9 cellular contexts compared by ENCODE assay signal in genomic region chr11:73729594-73730206, GRCh38. TPM values are rescaled to one million over a fixed set of nuclear protein-coding genes. Genes with fewer than 3 reads are reported as not detected.
DNase-seq lines count a peak whose midpoint lies in the region; ATAC-seq, FAIRE-seq and TF ChIP-seq lines count a peak whose summit lies in the region.
"Had no signal": no experiment of that assay in that cellular context is flagged by ENCODE, and none has a peak within 500 bp of the region (broad histone marks: within the 10 kb centered on the region; RNA-seq: fewer than 3 reads in every experiment).

No MANE protein-coding gene starts in this region.

- no peaks in the 10 kb centered on the region for H3K9me3 ChIP-seq in K562 (replicated peaks; ENCODE audit: control insufficient read depth, insufficient read depth, low read depth, low read length)
- H3K9me3 ChIP-seq in naive thymus-derived CD4-positive, alpha-beta T cell (ENCODE audit: control insufficient read depth in 2 of 3, low read length in 3 of 3), result no peaks in the 10 kb centered on the region

- H3K27me3 Mint-ChIP-seq in Calu3 (ENCODE audit: unreplicated experiment), result no peaks in the 10 kb centered on the region
- H3K27me3 Mint-ChIP-seq in naive thymus-derived CD4-positive, alpha-beta T cell, result no peaks in the 10 kb centered on the region

- H3K4me1 Mint-ChIP-seq in Calu3 (ENCODE audit: low read depth, unreplicated experiment), result peaks cover 12% of the 10 kb centered on the region
- peaks cover 9 to 37% (median 31%) of the 10 kb centered on the region in 7 donors for H3K4me1 Mint-ChIP-seq in naive thymus-derived CD4-positive, alpha-beta T cell

- intact Hi-C loops in Calu3 (cut with micrococcal nuclease; ENCODE audit: unreplicated experiment) (no loop called here), K562 (cut with micrococcal nuclease) (no loop called here)
- intact Hi-C loops in naive thymus-derived CD4-positive, alpha-beta T cell (cut with micrococcal nuclease), result loop anchor here in 1 of 2 donors (10.0 kb wide), 1 partner anchor 645 kb away; no protein-coding TSS in a partner anchor

- no peaks in the 10 kb centered on the region for H3K27me3 ChIP-seq in K562 (ENCODE audit: control insufficient read depth in 2 of 2, insufficient read depth in 2 of 2, low read length in 2 of 2)
- H3K27me3 ChIP-seq in naive thymus-derived CD4-positive, alpha-beta T cell (ENCODE audit: control insufficient read depth in 2 of 2, insufficient read depth in 2 of 2, low read length in 2 of 2), result no peaks in the 10 kb centered on the region

- peaks cover 20% of the 10 kb centered on the region for H3K79me2 ChIP-seq in K562 (ENCODE audit: control insufficient read depth, insufficient read depth, low read length)

- H3K36me3 ChIP-seq in K562 (ENCODE audit: control insufficient read depth, insufficient read depth, low read length), result peaks cover 12% of the 10 kb centered on the region; the same call in 2 of the 3 replicates
- peaks cover under 1 to 4% (median 3%) of the 10 kb centered on the region in 3 experiments for H3K36me3 ChIP-seq in naive thymus-derived CD4-positive, alpha-beta T cell (ENCODE audit: control insufficient read depth in 2 of 3, insufficient read depth in 3 of 3, low read length in 3 of 3)

- no peaks in the 10 kb centered on the region for H3K9me1 ChIP-seq in K562 (ENCODE audit: control insufficient read depth, insufficient read depth, low read length)

- peak; percentile 56 for DNase-seq in Calu3
- peak; percentile 12 for DNase-seq in HT1080 (ENCODE audit: low read depth)
- DNase-seq in K562 (ENCODE audit: extremely low read depth in 1 of 4, low spot score in 3 of 4), result peak; percentile 25 to 49 (median 44)
- DNase-seq in naive thymus-derived CD4-positive, alpha-beta T cell, result peak in 1 of 9 donors; percentile 9
- no peak for DNase-seq in coronary artery (ENCODE audit: low spot score)
- DNase-seq in RCC 7860 (ENCODE audit: low spot score), result no peak
- DNase-seq: NCI-H1694 treated with DMSO at 0.1 percent for 48 hours had no signal

- no peak overlapping the region for H3K4me3 ChIP-seq in K562
- no peak overlapping the region for H3K4me3 ChIP-seq in naive thymus-derived CD4-positive, alpha-beta T cell (ENCODE audit: low read length)
- no peak overlapping the region for H3K4me3 ChIP-seq in coronary artery

- H3K4me3 Mint-ChIP-seq in Calu3 (ENCODE audit: low read depth, unreplicated experiment), result no peak overlapping the region
- H3K4me3 Mint-ChIP-seq in naive thymus-derived CD4-positive, alpha-beta T cell, result no peak overlapping the region

- H4K20me1 ChIP-seq in K562 (replicated peaks; ENCODE audit: control insufficient read depth, insufficient read depth, low read length), result no peaks in the 10 kb centered on the region

- peak; percentile 74 for TF ChIP-seq CTCF in Calu3 (IDR thresholded peaks at IDR 0.05; ENCODE audit: unreplicated experiment)
- TF ChIP-seq CTCF in K562 (IDR thresholded peaks at IDR 0.05 in 2 of 3, conservative IDR thresholded peaks at IDR 0.05 in 1 of 3; ENCODE audit: insufficient read depth in 2 of 3, low read depth in 1 of 3, low read length in 3 of 3), result peak; percentile 47 to 67 (median 55)
- TF ChIP-seq CTCF in coronary artery (IDR thresholded peaks at IDR 0.05), result no peak

- POLR2A ChIA-PET in K562 (lab: Yijun Ruan, JAX), result interaction anchor here (0.6 to 1.2 kb wide), 4 partner anchors 9 to 19 kb away, joined by 3 read pairs; no protein-coding TSS in a partner anchor
- POLR2A ChIA-PET in naive thymus-derived CD4-positive, alpha-beta T cell (lab: Charles Lee), result no interaction called here

- no peak overlapping the region for H3K27ac Mint-ChIP-seq in Calu3 (ENCODE audit: unreplicated experiment)
- H3K27ac Mint-ChIP-seq in naive thymus-derived CD4-positive, alpha-beta T cell, result peak overlapping the region in 5 of 9 donors; percentile 32 to 72 (median 51)

- H3K9me3 Mint-ChIP-seq in Calu3 (ENCODE audit: low read depth, unreplicated experiment), result no peaks in the 10 kb centered on the region
- H3K9me3 Mint-ChIP-seq in naive thymus-derived CD4-positive, alpha-beta T cell, result no peaks in the 10 kb centered on the region

- H3K27ac ChIP-seq in K562 (ENCODE audit: extremely low read depth, low read depth, low read length), result no peak overlapping the region
- H3K27ac ChIP-seq in naive thymus-derived CD4-positive, alpha-beta T cell (ENCODE audit: low read depth, low read length), result no peak overlapping the region
- H3K27ac ChIP-seq in coronary artery, result no peak overlapping the region

- BruUV-seq in Calu3 (replicated peaks; lab: Mats Ljungman, UMichigan), result TSS peak; percentile 41
- BruUV-seq in K562 (replicated peaks; lab: Mats Ljungman, UMichigan), result no TSS peak

- FAIRE-seq in K562 (lab: Jason Lieb, UNC), result peak; percentile 63
- no peak for FAIRE-seq in RCC 7860 (lab: Jason Lieb, UNC)

- H3K4me2 ChIP-seq in K562 (ENCODE audit: insufficient read depth, low read length), result no peak overlapping the region

- no peak for TF ChIP-seq EP300 in K562 (IDR thresholded peaks at IDR 0.05; ENCODE audit: low read length)

- ATAC-seq in K562, result peak; percentile 94
- ATAC-seq in naive thymus-derived CD4-positive, alpha-beta T cell, result no peak
- ATAC-seq in GM21717 (IDR thresholded peaks at IDR 0.05; ENCODE audit: unreplicated experiment), result no peak
- no peak for ATAC-seq in GM21360 (IDR thresholded peaks at IDR 0.05; ENCODE audit: unreplicated experiment)

- H2AFZ ChIP-seq in K562 (ENCODE audit: low read depth, low read length), result no peak overlapping the region

- TF ChIP-seq POLR2A in K562 (conservative IDR thresholded peaks at IDR 0.05), result no peak

- no peak overlapping the region for H3K9ac ChIP-seq in K562 (ENCODE audit: insufficient read depth in 1 of 2, low read depth in 2 of 2, low read length in 2 of 2)

- peaks cover 11% of the 10 kb centered on the region for H3K36me3 Mint-ChIP-seq in Calu3 (ENCODE audit: insufficient read depth, unreplicated experiment)
- H3K36me3 Mint-ChIP-seq in naive thymus-derived CD4-positive, alpha-beta T cell, result peaks cover 0 to 30% (median 20%) of the 10 kb centered on the region in 5 donors

- in situ Hi-C loops in K562 (cut with MboI), result no loop called here

- CTCF ChIA-PET in Calu3 (lab: Charles Lee), result no interaction called here
- CTCF ChIA-PET in K562 (lab: Yijun Ruan, JAX; ENCODE audit: low intra/inter-chr PET ratio), result no interaction called here
- CTCF ChIA-PET in naive thymus-derived CD4-positive, alpha-beta T cell (lab: Charles Lee), result interaction anchor here (0.6 kb wide), 1 partner anchor 14 kb away, joined by 3 read pairs; no protein-coding TSS in a partner anchor

- H3K4me1 ChIP-seq in K562 (replicated peaks in 1 of 2; ENCODE audit: control insufficient read depth in 2 of 2, insufficient read depth in 2 of 2, low read length in 2 of 2), result no peaks in the 10 kb centered on the region; a peak in 1 of 5 replicates
- no peaks in the 10 kb centered on the region for H3K4me1 ChIP-seq in naive thymus-derived CD4-positive, alpha-beta T cell (ENCODE audit: control insufficient read depth in 2 of 2, insufficient read depth in 2 of 2, low read length in 2 of 2)

- WGBS in K562 (ENCODE audit: insufficient coverage, low coverage, missing lambda C conversion rate), result 94% methylated on average over 2 of the region's 3 CpGs

- TF ChIP-seq RAD21 in K562 (CRISPR knock-in tag; conservative IDR thresholded peaks at IDR 0.05 in 1 of 2, IDR thresholded peaks at IDR 0.05 in 1 of 2), result no peak

RNA-seq across cellular contexts. Expression of gene RAB6A, which starts 31.2 kb away (rescaled TPM):
- total RNA-seq in Calu3 (2022) (92.3 and 99.5 TPM in 2 replicates), K562 (2014; rRNA removed) (30.0 and 35.8 TPM in 2 replicates), K562 (2014; rRNA removed; fragmentation: Illumina TruSeq; extraction: Trizol) (45.4 and 53.5 TPM in 2 replicates), K562 (2015; rRNA removed; fragmentation: Illumina TruSeq; extraction: Trizol) (39.6 and 45.7 TPM in 2 replicates), K562 (2021) (70.8 and 77.2 TPM in 2 replicates)
- 45.9 and 59.7 TPM in 2 replicates for total RNA-seq in HT1080 (2014; rRNA removed; shearing (Covaris generic))
- 62.6 and 73.1 TPM in 2 replicates for polyA plus RNA-seq in HT1080 (2015; cell fraction: cytosol; rRNA removed)
- 37.8 and 42.6 TPM in 2 replicates for polyA plus RNA-seq in HT1080 (2015; cell fraction: nucleus; rRNA removed)
- total RNA-seq in K562 (2011; cell fraction: chromatin; rRNA removed; ENCODE audit: low replicate concordance), result 17.2 and 50.1 TPM in 2 replicates
- 15.7 and 17.4 TPM in 2 replicates for total RNA-seq in K562 (2011; cell fraction: nucleolus; rRNA removed)
- 22.2 and 30.5 TPM in 2 replicates for total RNA-seq in K562 (2011; cell fraction: nucleoplasm; rRNA removed)
- polyA plus RNA-seq in K562 (2011; rRNA removed) (74.7 and 95.3 TPM in 2 replicates), K562 (2014; fragmentation: Illumina TruSeq; extraction: Trizol) (60.2 and 67.9 TPM in 2 replicates), K562 (2014; fragmentation: Nextera tagmentation; extraction: Ambion mirVana) (10 to 100 TPM; 14.0 to 15.7 TPM), K562 (2014; rRNA removed) (33.6 and 41.4 TPM in 2 replicates)
- polyA plus RNA-seq in K562 (2011; cell fraction: cytosol; rRNA removed), result 35.5 and 36.2 TPM in 2 replicates
- 21.9 and 32.9 TPM in 2 replicates for polyA plus RNA-seq in K562 (2011; cell fraction: nucleus; rRNA removed)
- polyA plus RNA-seq in K562 (2012), result 55.5 and 74.0 TPM in 2 replicates
- polyA minus RNA-seq in K562 (2011; rRNA and poly(A)+ RNA removed), result 200 and 246 TPM in 2 replicates
- 47.0 and 60.7 TPM in 2 replicates for polyA minus RNA-seq in K562 (2011; cell fraction: cytosol; rRNA and poly(A)+ RNA removed)
- 12.4 and 26.5 TPM in 2 replicates for polyA minus RNA-seq in K562 (2011; cell fraction: nucleus; rRNA and poly(A)+ RNA removed)
- total RNA-seq in naive thymus-derived CD4-positive, alpha-beta T cell, result 10 to 100 TPM; 54.9 to 94.5 (median 80.0) TPM
- 10 to 100 TPM; 71.6 to 93.6 TPM for polyA plus RNA-seq in naive thymus-derived CD4-positive, alpha-beta T cell

RNA-seq across cellular contexts. Expression of gene MRPL48, which starts 58.0 kb away (rescaled TPM):
- total RNA-seq in Calu3 (2022), result 37.5 and 44.5 TPM in 2 replicates
- 64.8 and 69.1 TPM in 2 replicates for total RNA-seq in HT1080 (2014; rRNA removed; shearing (Covaris generic))
- polyA plus RNA-seq in HT1080 (2015; cell fraction: cytosol; rRNA removed), result 28.1 and 32.6 TPM in 2 replicates
- 18.2 and 19.1 TPM in 2 replicates for polyA plus RNA-seq in HT1080 (2015; cell fraction: nucleus; rRNA removed)
- 47.1 and 66.4 TPM in 2 replicates for total RNA-seq in K562 (2011; cell fraction: chromatin; rRNA removed; ENCODE audit: low replicate concordance)
- 27.8 and 30.0 TPM in 2 replicates for total RNA-seq in K562 (2011; cell fraction: nucleolus; rRNA removed)
- total RNA-seq in K562 (2011; cell fraction: nucleoplasm; rRNA removed), result 47.8 and 65.0 TPM in 2 replicates
- 87.2 and 98.6 TPM in 2 replicates for total RNA-seq in K562 (2014; rRNA removed)
- total RNA-seq in K562 (2014; rRNA removed; fragmentation: Illumina TruSeq; extraction: Trizol), result 102 and 104 TPM in 2 replicates
- total RNA-seq in K562 (2015; rRNA removed; fragmentation: Illumina TruSeq; extraction: Trizol), result 102 and 118 TPM in 2 replicates
- total RNA-seq in K562 (2021), result 66.0 and 81.9 TPM in 2 replicates
- polyA plus RNA-seq in K562 (2011; rRNA removed), result 126 and 130 TPM in 2 replicates
- 27.7 and 54.8 TPM in 2 replicates for polyA plus RNA-seq in K562 (2011; cell fraction: cytosol; rRNA removed)
- polyA plus RNA-seq in K562 (2011; cell fraction: nucleus; rRNA removed), result 30.0 and 56.5 TPM in 2 replicates
- polyA plus RNA-seq in K562 (2012), result 93.8 and 140 TPM in 2 replicates
- polyA plus RNA-seq in K562 (2014; fragmentation: Illumina TruSeq; extraction: Trizol), result 68.5 and 75.0 TPM in 2 replicates
- polyA plus RNA-seq in K562 (2014; fragmentation: Nextera tagmentation; extraction: Ambion mirVana), result 100 to 1,000 TPM; 216 to 237 TPM
- 67.2 and 79.2 TPM in 2 replicates for polyA plus RNA-seq in K562 (2014; rRNA removed)
- polyA minus RNA-seq in K562 (2011; rRNA and poly(A)+ RNA removed), result 63.0 and 72.5 TPM in 2 replicates
- polyA minus RNA-seq in K562 (2011; cell fraction: cytosol; rRNA and poly(A)+ RNA removed), result 23.1 and 25.8 TPM in 2 replicates
- polyA minus RNA-seq in K562 (2011; cell fraction: nucleus; rRNA and poly(A)+ RNA removed), result 11.6 and 21.1 TPM in 2 replicates
- total RNA-seq in naive thymus-derived CD4-positive, alpha-beta T cell, result 10 to 100 TPM; 20.3 to 50.6 (median 25.5) TPM
- polyA plus RNA-seq in naive thymus-derived CD4-positive, alpha-beta T cell, result 10 to 100 TPM; 68.6 to 88.7 TPM

Comparison
In these comparisons a context has a peak if more than half of its experiments do, and no peak if none do; other contexts are left out.
1. DNase-seq: peak in Calu3 (single experiment), HT1080 (single experiment) and K562 (4 of 4); none in coronary artery (single experiment) and RCC 7860 (single experiment).